11 cellular contexts compared by ENCODE assay signal in genomic region chr1:181086926-181087325, GRCh38. TPM values are rescaled to one million over a fixed set of nuclear protein-coding genes. Genes with fewer than 3 reads are reported as not detected.
A peak's percentile ranks its signal among the peaks of the same experiment; 100 is the strongest.
DNase-seq lines count a peak whose midpoint lies in the region; ATAC-seq and TF ChIP-seq lines count a peak whose summit lies in the region.
"Had no signal": no experiment of that assay in that cellular context is flagged by ENCODE, and none has a peak within 500 bp of the region (broad histone marks: within the 10 kb centered on the region; RNA-seq: fewer than 3 reads in every experiment).

No MANE protein-coding gene starts in this region.

- H3K27me3 ChIP-seq in OCI-LY1 (ENCODE audit: insufficient read depth, low read length) = no peaks in the 10 kb centered on the region
- no peaks in the 10 kb centered on the region for H3K27me3 ChIP-seq in skeletal muscle satellite cell (ENCODE audit: control insufficient read depth, insufficient read depth, low read length)
- H3K27me3 ChIP-seq: hepatocyte had no signal

- H2AFZ ChIP-seq in OCI-LY1 (ENCODE audit: low read length) = no peak overlapping the region
- H2AFZ ChIP-seq: hepatocyte had no signal

- H4K20me1 ChIP-seq in OCI-LY1 (ENCODE audit: insufficient read depth, low read length) = no peaks in the 10 kb centered on the region

- H3K27ac ChIP-seq in OCI-LY1 (ENCODE audit: low read depth, low read length, poor library complexity, severe bottlenecking) = no peak overlapping the region
- H3K27ac ChIP-seq: hepatocyte had no signal

- H3F3A ChIP-seq in OCI-LY1 (ENCODE audit: insufficient read depth, low read length) = no peaks in the 10 kb centered on the region

- ATAC-seq in HG03354 (IDR thresholded peaks at IDR 0.05; ENCODE audit: poor library complexity, severe bottlenecking, unreplicated experiment) = no peak
- ATAC-seq: activated CD8-positive, alpha-beta memory T cell treated with anti-CD3 and anti-CD28 coated beads, Interleukin-2, amount 10 ng/mL, durations not matched to agents 7 days and 5 days; T-cell had no signal

- H3K9me3 ChIP-seq in OCI-LY1 (ENCODE audit: low read length) = no peaks in the 10 kb centered on the region
- no peaks in the 10 kb centered on the region for H3K9me3 ChIP-seq in skeletal muscle satellite cell (replicated peaks; ENCODE audit: low read length)

- H3K4me1 ChIP-seq in OCI-LY1 (ENCODE audit: insufficient read depth, low read length, severe bottlenecking) = peaks cover 35% of the 10 kb centered on the region
- H3K4me1 ChIP-seq in skeletal muscle satellite cell (ENCODE audit: control insufficient read depth, insufficient read depth, low read length) = peaks cover 27% of the 10 kb centered on the region

- no peaks in the 10 kb centered on the region; the same call in 1 of the 2 replicates for H3K36me3 ChIP-seq in OCI-LY1 (ENCODE audit: insufficient read depth, low read length)
- peaks cover 26% of the 10 kb centered on the region for H3K36me3 ChIP-seq in skeletal muscle satellite cell (ENCODE audit: insufficient read depth, low read length)

- no peaks in the 10 kb centered on the region for H3K9me2 ChIP-seq in OCI-LY1 (ENCODE audit: low read depth, low read length)

- H3K4me3 ChIP-seq in GM08714 (ENCODE audit: low read length) (peak overlapping the region; percentile 45; the same call in 1 of the 2 replicates), OCI-LY1 (ENCODE audit: low read depth, low read length, poor library complexity, severe bottlenecking) (no peak overlapping the region), cardiac fibroblast (replicated peaks in 1 of 2; ENCODE audit: low read depth in 2 of 2, low read length in 2 of 2) (no peak overlapping the region), skeletal muscle satellite cell (ENCODE audit: low read length) (peak overlapping the region; percentile 28)
- H3K4me3 ChIP-seq: hepatocyte had no signal

- H3K4me2 ChIP-seq in OCI-LY1 (ENCODE audit: low read length) (peak overlapping the region; percentile 98; the same call in 1 of the 2 replicates), skeletal muscle satellite cell (ENCODE audit: low read length) (peak overlapping the region; percentile 98)
- H3K4me2 ChIP-seq: hepatocyte had no signal

- TF ChIP-seq CTCF in OCI-LY1 (IDR thresholded peaks at IDR 0.05; ENCODE audit: low read length) (no peak), cardiac fibroblast (IDR thresholded peaks at IDR 0.05; ENCODE audit: low read depth, low read length) (no peak)

- no peaks in the 10 kb centered on the region for H3K79me2 ChIP-seq in OCI-LY1 (ENCODE audit: insufficient read depth, low read length)

- DNase-seq in cardiac fibroblast (ENCODE audit: low read depth in 2 of 2) (peak; percentile 58 to 87), cerebellar cortex (ENCODE audit: low spot score) (no peak), anterior cingulate cortex (lab: John Stamatoyannopoulos, UW) (no peak)
- DNase-seq: activated CD8-positive, alpha-beta memory T cell treated with anti-CD3 and anti-CD28 coated beads, Interleukin-2, amount 10 ng/mL, durations not matched to agents 7 days and 5 days; NCI-H1930 had no signal

- H3K9ac ChIP-seq in OCI-LY1 (ENCODE audit: low read length) = no peak overlapping the region
- peak overlapping the region; percentile 82 for H3K9ac ChIP-seq in skeletal muscle satellite cell (ENCODE audit: low read depth, low read length)

RNA-seq across cellular contexts. Expression of gene IER5, which starts 1.6 kb away (rescaled TPM):
- total RNA-seq in skeletal muscle satellite cell (2012; rRNA removed) = 15.0 and 15.3 TPM in 2 replicates

RNA-seq across cellular contexts. Expression of gene MR1, which starts 53.1 kb away (rescaled TPM):
- total RNA-seq in skeletal muscle satellite cell (2012; rRNA removed) = 9.8 and 13.7 TPM in 2 replicates

Comparison
In these comparisons a context has a peak if more than half of its experiments do, and no peak if none do; other contexts are left out.
1. H3K4me3 ChIP-seq: peak in GM08714 (single experiment) and skeletal muscle satellite cell (single experiment); none in OCI-LY1 (single experiment) and cardiac fibroblast (0 of 2).
2. DNase-seq: peak in cardiac fibroblast (2 of 2); none in cerebellar cortex (single experiment) and anterior cingulate cortex (0 of 58).